11 cellular contexts compared by ENCODE assay signal in genomic region chr10:813286-813685, GRCh38.
"Had no signal": no experiment of that assay in that cellular context is flagged by ENCODE, and none has a peak within 500 bp of the region (broad histone marks: within the 10 kb centered on the region; RNA-seq: fewer than 3 reads in every experiment).

No MANE protein-coding gene starts in this region.

- H3K4me1 Mint-ChIP-seq: activated CD4-positive, alpha-beta memory T cell treated with anti-CD3 and anti-CD28 coated beads, Interleukin-2, amount 10 ng/mL, durations not matched to agents 7 days and 5 days; naive thymus-derived CD4-positive, alpha-beta T cell; T-cell had no signal

- H3K27ac Mint-ChIP-seq: activated CD4-positive, alpha-beta memory T cell treated with anti-CD3 and anti-CD28 coated beads, Interleukin-2, amount 10 ng/mL, durations not matched to agents 7 days and 5 days; T-cell had no signal

- H3K9me3 ChIP-seq: SK-N-SH, spleen, thyroid gland had no signal

- H3K4me3 Mint-ChIP-seq: activated CD4-positive, alpha-beta memory T cell treated with anti-CD3 and anti-CD28 coated beads, Interleukin-2, amount 10 ng/mL, durations not matched to agents 7 days and 5 days; naive thymus-derived CD4-positive, alpha-beta T cell; T-cell had no signal

- H3K27me3 ChIP-seq: spleen, thyroid gland had no signal

- H3K4me3 ChIP-seq: spleen, thyroid gland had no signal

- H3K4me2 ChIP-seq: SK-N-SH had no signal

- H3K9ac ChIP-seq: SK-N-SH had no signal

- DNase-seq: activated CD4-positive, alpha-beta memory T cell treated with anti-CD3 and anti-CD28 coated beads, Interleukin-2, amount 10 ng/mL, durations not matched to agents 7 days and 5 days; activated gamma-delta T cell treated with Interleukin-2 at 50 U/mL for 16 hours; dermis blood vessel endothelial cell; left colon; naive thymus-derived CD4-positive, alpha-beta T cell; SK-N-SH; spleen; T-cell; T1000; thyroid gland had no signal

- ATAC-seq: left colon; naive thymus-derived CD4-positive, alpha-beta T cell; right cardiac atrium; T-cell had no signal

- H3K27me3 Mint-ChIP-seq: activated CD4-positive, alpha-beta memory T cell treated with anti-CD3 and anti-CD28 coated beads, Interleukin-2, amount 10 ng/mL, durations not matched to agents 7 days and 5 days; naive thymus-derived CD4-positive, alpha-beta T cell; T-cell had no signal

- H3K27ac ChIP-seq: spleen, thyroid gland had no signal

- H3K9me3 Mint-ChIP-seq: activated CD4-positive, alpha-beta memory T cell treated with anti-CD3 and anti-CD28 coated beads, Interleukin-2, amount 10 ng/mL, durations not matched to agents 7 days and 5 days; naive thymus-derived CD4-positive, alpha-beta T cell; T-cell had no signal
